In the genomic region with DNA sequence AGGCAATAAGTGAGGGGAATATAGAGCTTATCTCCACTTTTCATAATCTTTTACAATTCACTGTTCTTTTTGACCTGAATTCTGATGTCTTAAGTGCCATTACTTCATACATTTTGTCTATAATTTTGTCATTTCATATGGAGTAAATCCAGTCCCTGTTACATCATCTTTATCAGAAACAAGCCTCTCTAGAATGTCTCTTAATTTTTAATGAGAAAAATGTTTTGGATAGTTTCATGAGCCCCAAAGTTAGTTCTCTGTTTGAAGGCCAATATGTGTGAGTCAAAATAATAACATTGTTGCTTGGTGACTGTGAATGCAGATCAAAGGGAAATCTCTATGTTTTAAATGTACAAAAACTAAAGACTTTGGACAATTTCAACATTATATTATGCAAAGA, we compare ENCODE assay signal across 19 cellular contexts.
DNase-seq lines count a peak whose midpoint lies in the region; ATAC-seq and TF ChIP-seq lines count a peak whose summit lies in the region.
"Had no signal": no experiment of that assay in that cellular context is flagged by ENCODE, and none has a peak within 500 bp of the region (broad histone marks: within the 10 kb centered on the region; RNA-seq: fewer than 3 reads in every experiment).

No MANE protein-coding gene starts in this region.

- TF ChIP-seq CTCF in fibroblast of lung (conservative IDR thresholded peaks at IDR 0.05 in 1 of 2, IDR thresholded peaks at IDR 0.05 in 1 of 2; ENCODE audit: low read depth in 1 of 2, low read length in 2 of 2) (no peak), smooth muscle cell (IDR thresholded peaks at IDR 0.05; ENCODE audit: borderline replicate concordance, insufficient read depth, poor library complexity, severe bottlenecking) (no peak), vagina (IDR thresholded peaks at IDR 0.05) (no peak)
- no peak for TF ChIP-seq CTCF in CD4-positive, alpha-beta T cell (IDR thresholded peaks at IDR 0.05)

- H3K27me3 Mint-ChIP-seq in CD4-positive, alpha-beta T cell = no peaks in the 10 kb centered on the region
- H3K27me3 Mint-ChIP-seq: CD4-positive, alpha-beta memory T cell had no signal

- H3K36me3 ChIP-seq in fibroblast of lung (ENCODE audit: control insufficient read depth, insufficient read depth, low read length) = no peaks in the 10 kb centered on the region
- H3K36me3 ChIP-seq in smooth muscle cell (ENCODE audit: low read depth) = no peaks in the 10 kb centered on the region
- H3K36me3 ChIP-seq in vagina = no peaks in the 10 kb centered on the region
- H3K36me3 ChIP-seq: BE2C had no signal

- no peak overlapping the region for H3K27ac Mint-ChIP-seq in CD4-positive, alpha-beta T cell
- H3K27ac Mint-ChIP-seq: CD4-positive, alpha-beta memory T cell; T-cell had no signal

- H3K27ac ChIP-seq in fibroblast of lung (ENCODE audit: insufficient read depth, low read length) (no peak overlapping the region), smooth muscle cell (ENCODE audit: low read depth) (peak overlapping the region; percentile 37), vagina (no peak overlapping the region)
- no peak overlapping the region for H3K27ac ChIP-seq in CD4-positive, alpha-beta T cell (ENCODE audit: low read depth, low read length)

- no peaks in the 10 kb centered on the region for H3F3A ChIP-seq in smooth muscle cell (ENCODE audit: low read depth)

- H3K79me2 ChIP-seq in fibroblast of lung (ENCODE audit: control insufficient read depth, insufficient read depth, low read length) = no peaks in the 10 kb centered on the region
- H3K79me2 ChIP-seq in smooth muscle cell (ENCODE audit: low read depth) = no peaks in the 10 kb centered on the region

- no peak for TF ChIP-seq POLR2A in vagina (IDR thresholded peaks at IDR 0.05)

- intact Hi-C loops in vagina (cut with DNase I) = no loop called here
- intact Hi-C loops in CD4-positive, alpha-beta T cell (cut with DNase I, micrococcal nuclease) = no loop called here

- no peak overlapping the region for H3K4me3 ChIP-seq in fibroblast of lung (replicated peaks in 1 of 4; ENCODE audit: control extremely low read depth in 1 of 4, insufficient read depth in 1 of 4, low read depth in 3 of 4, low read length in 4 of 4)
- H3K4me3 ChIP-seq in smooth muscle cell = no peak overlapping the region
- no peak overlapping the region for H3K4me3 ChIP-seq in vagina

- peak; percentile 0 for DNase-seq in HS-27A (ENCODE audit: low read depth)
- DNase-seq in amniotic stem cell (lab: John Stamatoyannopoulos, UW) = peak; percentile 17
- DNase-seq in fibroblast of lung (ENCODE audit: low read depth in 2 of 2) = peak; percentile 29 to 53
- no peak for DNase-seq in smooth muscle cell (lab: John Stamatoyannopoulos, UW; ENCODE audit: unreplicated experiment)
- no peak for DNase-seq in vagina (ENCODE audit: extremely low spot score in 2 of 2)
- no peak for DNase-seq in CD4-positive, alpha-beta T cell
- DNase-seq in activated T-cell treated with anti-CD3 and anti-CD28 coated beads, Interleukin-2, amount 50 U/mL, for 1 hour = no peak
- no peak for DNase-seq in GOT3 (lab: John Stamatoyannopoulos, UW)
- DNase-seq: BE2C; Calu3; CD4-positive, alpha-beta memory T cell; H7; MV-4-11; NCI-H1417; NCI-H1930; NCI-H446 treated with DMSO at 0.1 percent for 48 hours; NCI-H748 treated with DMSO at 0.1 percent for 48 hours; T-cell had no signal

- no peaks in the 10 kb centered on the region for H3K9me3 ChIP-seq in fibroblast of lung (ENCODE audit: control insufficient read depth, insufficient read depth, low read depth, low read length)
- H3K9me3 ChIP-seq in smooth muscle cell (replicated peaks; ENCODE audit: low read depth) = no peaks in the 10 kb centered on the region
- no peaks in the 10 kb centered on the region for H3K9me3 ChIP-seq in vagina
- no peaks in the 10 kb centered on the region for H3K9me3 ChIP-seq in CD4-positive, alpha-beta T cell (ENCODE audit: control insufficient read depth, low read length)
- H3K9me3 ChIP-seq: BE2C had no signal

- H3K4me1 ChIP-seq in fibroblast of lung (ENCODE audit: control insufficient read depth, extremely low read depth, insufficient read depth, low read length) (no peaks in the 10 kb centered on the region), smooth muscle cell (ENCODE audit: low read depth) (no peaks in the 10 kb centered on the region), vagina (no peaks in the 10 kb centered on the region)
- H3K4me1 ChIP-seq: BE2C had no signal

- no peaks in the 10 kb centered on the region for H3K4me1 Mint-ChIP-seq in CD4-positive, alpha-beta T cell (ENCODE audit: low read depth)
- H3K4me1 Mint-ChIP-seq: CD4-positive, alpha-beta memory T cell; T-cell had no signal

- CTCF ChIA-PET in CD4-positive, alpha-beta T cell (lab: Charles Lee) = no interaction called here

- H3K27me3 ChIP-seq in fibroblast of lung (ENCODE audit: control insufficient read depth, insufficient read depth, low read length) (no peaks in the 10 kb centered on the region), smooth muscle cell (ENCODE audit: low read depth) (no peaks in the 10 kb centered on the region), vagina (no peaks in the 10 kb centered on the region)
- H3K27me3 ChIP-seq in CD4-positive, alpha-beta T cell (ENCODE audit: control insufficient read depth, insufficient read depth, low read length) = no peaks in the 10 kb centered on the region
- H3K27me3 ChIP-seq: BE2C had no signal

- peaks cover 7% of the 10 kb centered on the region for H3K9me3 Mint-ChIP-seq in CD4-positive, alpha-beta T cell

- H3K4me2 ChIP-seq in fibroblast of lung (ENCODE audit: extremely low read depth, insufficient read depth, low read length) (no peak overlapping the region), smooth muscle cell (peak overlapping the region; percentile 20)

- H4K20me1 ChIP-seq in fibroblast of lung (ENCODE audit: control insufficient read depth, extremely low read depth, insufficient read depth, low read length) = no peaks in the 10 kb centered on the region
- H4K20me1 ChIP-seq in smooth muscle cell (ENCODE audit: low read depth) = no peaks in the 10 kb centered on the region

- no peak overlapping the region for H2AFZ ChIP-seq in fibroblast of lung (ENCODE audit: low read length)
- H2AFZ ChIP-seq in smooth muscle cell (ENCODE audit: low read depth) = peak overlapping the region; percentile 49

- POLR2A ChIA-PET in CD4-positive, alpha-beta T cell (lab: Charles Lee) = no interaction called here

- no peak for ATAC-seq in CD4-positive, alpha-beta T cell (ENCODE audit: poor library complexity)
- ATAC-seq: Panc1, T-cell had no signal

- no peaks in the 10 kb centered on the region for H3K36me3 Mint-ChIP-seq in CD4-positive, alpha-beta T cell (ENCODE audit: low read depth)
- H3K36me3 Mint-ChIP-seq: CD4-positive, alpha-beta memory T cell; T-cell had no signal

- no peak overlapping the region for H3K9ac ChIP-seq in fibroblast of lung (ENCODE audit: insufficient read depth, low read length)
- H3K9ac ChIP-seq in smooth muscle cell (ENCODE audit: low read depth) = no peak overlapping the region

- no peak overlapping the region for H3K4me3 Mint-ChIP-seq in CD4-positive, alpha-beta T cell
- H3K4me3 Mint-ChIP-seq: CD4-positive, alpha-beta memory T cell; T-cell had no signal

Comparison
In these comparisons a context has a peak if more than half of its experiments do, and no peak if none do; other contexts are left out.
1. DNase-seq: peak in HS-27A (single experiment), amniotic stem cell (single experiment) and fibroblast of lung (2 of 2); none in smooth muscle cell (single experiment), vagina (0 of 2), CD4-positive, alpha-beta T cell (0 of 10), activated T-cell treated with anti-CD3 and anti-CD28 coated beads, Interleukin-2, amount 50 U/mL, for 1 hour (single experiment) and GOT3 (single experiment).